ENCODE assay signal across 8 cellular contexts in the genomic region with DNA sequence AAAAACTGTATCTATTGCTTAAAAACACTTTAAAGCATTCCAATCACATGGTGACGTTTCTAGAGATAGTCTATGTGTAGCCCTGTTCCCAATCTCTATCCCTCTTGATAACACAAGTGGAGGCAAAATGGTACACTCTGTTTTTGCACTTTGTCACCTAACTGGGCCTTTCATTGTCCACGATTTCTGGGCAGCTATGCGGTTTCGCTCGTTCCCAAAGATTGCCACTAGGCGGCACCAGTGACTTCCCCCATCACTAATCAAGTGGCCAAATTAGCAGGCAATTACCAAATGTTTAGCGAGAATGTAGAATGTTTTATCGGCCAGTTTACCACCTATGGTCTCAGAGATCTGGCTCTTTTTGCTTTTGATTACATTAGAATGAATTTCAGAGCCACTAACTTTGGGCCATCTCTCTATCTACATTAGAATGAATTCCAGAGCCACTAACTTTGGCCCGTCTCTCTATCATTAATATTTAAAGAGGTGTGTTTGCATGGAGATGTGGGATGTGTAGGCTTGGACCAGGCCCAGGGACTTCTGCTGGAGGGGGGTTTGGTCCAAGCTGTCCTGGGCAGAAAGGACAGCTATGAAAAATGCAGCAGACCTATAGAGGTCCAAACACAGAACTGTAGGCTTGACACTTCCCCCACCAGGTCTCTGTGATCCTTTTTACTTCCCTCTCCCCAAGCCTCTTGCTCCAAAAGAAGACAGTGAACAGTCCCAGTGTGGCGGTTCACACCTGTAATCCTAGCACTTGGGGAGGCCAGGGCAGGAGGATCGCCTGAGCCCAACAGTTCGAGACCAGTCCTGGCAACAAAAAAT.
DNase-seq lines count a peak whose midpoint lies in the region; ATAC-seq and TF ChIP-seq lines count a peak whose summit lies in the region.

No MANE protein-coding gene starts in this region.

- H3K27me3 ChIP-seq in OCI-LY1 (ENCODE audit: insufficient read depth, low read length) (no peaks in the 10 kb centered on the region), thoracic aorta (replicated peaks; ENCODE audit: insufficient read depth) (no peaks in the 10 kb centered on the region)

- no peaks in the 10 kb centered on the region for H4K20me1 ChIP-seq in OCI-LY1 (ENCODE audit: insufficient read depth, low read length)

- H3K4me3 ChIP-seq in OCI-LY1 (ENCODE audit: low read depth, low read length, poor library complexity, severe bottlenecking) (no peak overlapping the region), fibroblast of the aortic adventitia (ENCODE audit: low read depth, low read length) (no peak overlapping the region), thoracic aorta (no peak overlapping the region)

- no peaks in the 10 kb centered on the region for H3F3A ChIP-seq in OCI-LY1 (ENCODE audit: insufficient read depth, low read length)

- peak; percentile 97 for TF ChIP-seq CTCF in OCI-LY1 (IDR thresholded peaks at IDR 0.05; ENCODE audit: low read length)
- TF ChIP-seq CTCF in fibroblast of the aortic adventitia (IDR thresholded peaks at IDR 0.05; ENCODE audit: insufficient read depth, low read length), result peak; percentile 94
- TF ChIP-seq CTCF in thoracic aorta (IDR thresholded peaks at IDR 0.05), result peak; percentile 82

- no peaks in the 10 kb centered on the region for H3K9me2 ChIP-seq in OCI-LY1 (ENCODE audit: low read depth, low read length)

- H3K9ac ChIP-seq in OCI-LY1 (ENCODE audit: low read length), result no peak overlapping the region

- H3K4me1 ChIP-seq in OCI-LY1 (ENCODE audit: insufficient read depth, low read length, severe bottlenecking), result peaks cover 5% of the 10 kb centered on the region
- no peaks in the 10 kb centered on the region for H3K4me1 ChIP-seq in thoracic aorta (ENCODE audit: control insufficient read depth in 1 of 2, low read depth in 2 of 2)

- H3K27ac ChIP-seq in OCI-LY1 (ENCODE audit: low read depth, low read length, poor library complexity, severe bottlenecking) (no peak overlapping the region), thoracic aorta (no peak overlapping the region)

- ATAC-seq in HG02943 (IDR thresholded peaks at IDR 0.05; ENCODE audit: low read depth, unreplicated experiment) (peak; percentile 57), thoracic aorta (ENCODE audit: insufficient number of reproducible peaks, low FRiP score, low read depth) (no peak)

- no peaks in the 10 kb centered on the region for H3K79me2 ChIP-seq in OCI-LY1 (ENCODE audit: insufficient read depth, low read length)

- peak; percentile 19 for DNase-seq in NCI-H2171 treated with DMSO at 0.1 percent for 48 hours (lab: John Stamatoyannopoulos, UW)
- no peak for DNase-seq in NCI-H2171 (lab: John Stamatoyannopoulos, UW)
- peak; percentile 81 to 84 for DNase-seq in activated T-cell treated with anti-CD3 and anti-CD28 coated beads, Interleukin-2, amount 50 U/mL, for 48 hours
- DNase-seq in fibroblast of the aortic adventitia (ENCODE audit: low read depth), result peak; percentile 52
- peak in 47 of 56 donors; percentile 2 to 76 (median 27) for DNase-seq in nucleus accumbens (lab: John Stamatoyannopoulos, UW)
- no peak for DNase-seq in thoracic aorta (ENCODE audit: low spot score)

- H3K4me2 ChIP-seq in OCI-LY1 (ENCODE audit: low read length), result peak overlapping the region; percentile 38

- no peaks in the 10 kb centered on the region for H3K36me3 ChIP-seq in OCI-LY1 (ENCODE audit: insufficient read depth, low read length)
- H3K36me3 ChIP-seq in thoracic aorta, result no peaks in the 10 kb centered on the region

- H2AFZ ChIP-seq in OCI-LY1 (ENCODE audit: low read length), result peak overlapping the region; percentile 81; the same call in 1 of the 2 replicates

- H3K9me3 ChIP-seq in OCI-LY1 (ENCODE audit: low read length) (no peaks in the 10 kb centered on the region), thoracic aorta (no peaks in the 10 kb centered on the region)

Comparison
In these comparisons a context has a peak if more than half of its experiments do, and no peak if none do; other contexts are left out.
1. DNase-seq: peak in NCI-H2171 treated with DMSO at 0.1 percent for 48 hours (single experiment), activated T-cell treated with anti-CD3 and anti-CD28 coated beads, Interleukin-2, amount 50 U/mL, for 48 hours (2 of 2), fibroblast of the aortic adventitia (single experiment) and nucleus accumbens (47 of 56); none in NCI-H2171 (single experiment) and thoracic aorta (single experiment).
2. Peak in every context shown above with its lines, with median percentiles within 50 percentile points of each other: CTCF ChIP-seq.